ENCODE assay signal across 2 cellular contexts in genomic region chr7:91837397-91838070, GRCh38.
TF ChIP-seq lines count a peak whose summit lies in the region.

No MANE protein-coding gene starts in this region.

TF ChIP-seq in HEK293, 187 proteins besides CTCF, POLR2A, EP300 and RAD21:
- TF ChIP-seq, protein P1, sequence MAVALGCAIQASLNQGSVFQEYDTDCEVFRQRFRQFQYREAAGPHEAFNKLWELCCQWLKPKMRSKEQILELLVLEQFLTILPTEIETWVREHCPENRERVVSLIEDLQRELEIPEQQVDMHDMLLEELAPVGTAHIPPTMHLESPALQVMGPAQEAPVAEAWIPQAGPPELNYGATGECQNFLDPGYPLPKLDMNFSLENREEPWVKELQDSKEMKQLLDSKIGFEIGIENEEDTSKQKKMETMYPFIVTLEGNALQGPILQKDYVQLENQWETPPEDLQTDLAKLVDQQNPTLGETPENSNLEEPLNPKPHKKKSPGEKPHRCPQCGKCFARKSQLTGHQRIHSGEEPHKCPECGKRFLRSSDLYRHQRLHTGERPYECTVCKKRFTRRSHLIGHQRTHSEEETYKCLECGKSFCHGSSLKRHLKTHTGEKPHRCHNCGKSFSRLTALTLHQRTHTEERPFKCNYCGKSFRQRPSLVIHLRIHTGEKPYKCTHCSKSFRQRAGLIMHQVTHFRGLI (tag by site-specific recombination; IDR thresholded peaks at IDR 0.05) = peak; percentile 57; the same call in 1 of the 2 replicates
- no peak for TF ChIP-seq ZNF626 (tag by site-specific recombination; IDR thresholded peaks at IDR 0.05)

TF ChIP-seq in H1, 55 proteins besides CTCF, POLR2A, EP300 and RAD21:
- no peak for TF ChIP-seq SP2 (IDR thresholded peaks at IDR 0.05; ENCODE audit: low read length)
- TF ChIP-seq, protein P2, sequence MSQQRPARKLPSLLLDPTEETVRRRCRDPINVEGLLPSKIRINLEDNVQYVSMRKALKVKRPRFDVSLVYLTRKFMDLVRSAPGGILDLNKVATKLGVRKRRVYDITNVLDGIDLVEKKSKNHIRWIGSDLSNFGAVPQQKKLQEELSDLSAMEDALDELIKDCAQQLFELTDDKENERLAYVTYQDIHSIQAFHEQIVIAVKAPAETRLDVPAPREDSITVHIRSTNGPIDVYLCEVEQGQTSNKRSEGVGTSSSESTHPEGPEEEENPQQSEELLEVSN (IDR thresholded peaks at IDR 0.05) = no peak
- TF ChIP-seq, protein P3, sequence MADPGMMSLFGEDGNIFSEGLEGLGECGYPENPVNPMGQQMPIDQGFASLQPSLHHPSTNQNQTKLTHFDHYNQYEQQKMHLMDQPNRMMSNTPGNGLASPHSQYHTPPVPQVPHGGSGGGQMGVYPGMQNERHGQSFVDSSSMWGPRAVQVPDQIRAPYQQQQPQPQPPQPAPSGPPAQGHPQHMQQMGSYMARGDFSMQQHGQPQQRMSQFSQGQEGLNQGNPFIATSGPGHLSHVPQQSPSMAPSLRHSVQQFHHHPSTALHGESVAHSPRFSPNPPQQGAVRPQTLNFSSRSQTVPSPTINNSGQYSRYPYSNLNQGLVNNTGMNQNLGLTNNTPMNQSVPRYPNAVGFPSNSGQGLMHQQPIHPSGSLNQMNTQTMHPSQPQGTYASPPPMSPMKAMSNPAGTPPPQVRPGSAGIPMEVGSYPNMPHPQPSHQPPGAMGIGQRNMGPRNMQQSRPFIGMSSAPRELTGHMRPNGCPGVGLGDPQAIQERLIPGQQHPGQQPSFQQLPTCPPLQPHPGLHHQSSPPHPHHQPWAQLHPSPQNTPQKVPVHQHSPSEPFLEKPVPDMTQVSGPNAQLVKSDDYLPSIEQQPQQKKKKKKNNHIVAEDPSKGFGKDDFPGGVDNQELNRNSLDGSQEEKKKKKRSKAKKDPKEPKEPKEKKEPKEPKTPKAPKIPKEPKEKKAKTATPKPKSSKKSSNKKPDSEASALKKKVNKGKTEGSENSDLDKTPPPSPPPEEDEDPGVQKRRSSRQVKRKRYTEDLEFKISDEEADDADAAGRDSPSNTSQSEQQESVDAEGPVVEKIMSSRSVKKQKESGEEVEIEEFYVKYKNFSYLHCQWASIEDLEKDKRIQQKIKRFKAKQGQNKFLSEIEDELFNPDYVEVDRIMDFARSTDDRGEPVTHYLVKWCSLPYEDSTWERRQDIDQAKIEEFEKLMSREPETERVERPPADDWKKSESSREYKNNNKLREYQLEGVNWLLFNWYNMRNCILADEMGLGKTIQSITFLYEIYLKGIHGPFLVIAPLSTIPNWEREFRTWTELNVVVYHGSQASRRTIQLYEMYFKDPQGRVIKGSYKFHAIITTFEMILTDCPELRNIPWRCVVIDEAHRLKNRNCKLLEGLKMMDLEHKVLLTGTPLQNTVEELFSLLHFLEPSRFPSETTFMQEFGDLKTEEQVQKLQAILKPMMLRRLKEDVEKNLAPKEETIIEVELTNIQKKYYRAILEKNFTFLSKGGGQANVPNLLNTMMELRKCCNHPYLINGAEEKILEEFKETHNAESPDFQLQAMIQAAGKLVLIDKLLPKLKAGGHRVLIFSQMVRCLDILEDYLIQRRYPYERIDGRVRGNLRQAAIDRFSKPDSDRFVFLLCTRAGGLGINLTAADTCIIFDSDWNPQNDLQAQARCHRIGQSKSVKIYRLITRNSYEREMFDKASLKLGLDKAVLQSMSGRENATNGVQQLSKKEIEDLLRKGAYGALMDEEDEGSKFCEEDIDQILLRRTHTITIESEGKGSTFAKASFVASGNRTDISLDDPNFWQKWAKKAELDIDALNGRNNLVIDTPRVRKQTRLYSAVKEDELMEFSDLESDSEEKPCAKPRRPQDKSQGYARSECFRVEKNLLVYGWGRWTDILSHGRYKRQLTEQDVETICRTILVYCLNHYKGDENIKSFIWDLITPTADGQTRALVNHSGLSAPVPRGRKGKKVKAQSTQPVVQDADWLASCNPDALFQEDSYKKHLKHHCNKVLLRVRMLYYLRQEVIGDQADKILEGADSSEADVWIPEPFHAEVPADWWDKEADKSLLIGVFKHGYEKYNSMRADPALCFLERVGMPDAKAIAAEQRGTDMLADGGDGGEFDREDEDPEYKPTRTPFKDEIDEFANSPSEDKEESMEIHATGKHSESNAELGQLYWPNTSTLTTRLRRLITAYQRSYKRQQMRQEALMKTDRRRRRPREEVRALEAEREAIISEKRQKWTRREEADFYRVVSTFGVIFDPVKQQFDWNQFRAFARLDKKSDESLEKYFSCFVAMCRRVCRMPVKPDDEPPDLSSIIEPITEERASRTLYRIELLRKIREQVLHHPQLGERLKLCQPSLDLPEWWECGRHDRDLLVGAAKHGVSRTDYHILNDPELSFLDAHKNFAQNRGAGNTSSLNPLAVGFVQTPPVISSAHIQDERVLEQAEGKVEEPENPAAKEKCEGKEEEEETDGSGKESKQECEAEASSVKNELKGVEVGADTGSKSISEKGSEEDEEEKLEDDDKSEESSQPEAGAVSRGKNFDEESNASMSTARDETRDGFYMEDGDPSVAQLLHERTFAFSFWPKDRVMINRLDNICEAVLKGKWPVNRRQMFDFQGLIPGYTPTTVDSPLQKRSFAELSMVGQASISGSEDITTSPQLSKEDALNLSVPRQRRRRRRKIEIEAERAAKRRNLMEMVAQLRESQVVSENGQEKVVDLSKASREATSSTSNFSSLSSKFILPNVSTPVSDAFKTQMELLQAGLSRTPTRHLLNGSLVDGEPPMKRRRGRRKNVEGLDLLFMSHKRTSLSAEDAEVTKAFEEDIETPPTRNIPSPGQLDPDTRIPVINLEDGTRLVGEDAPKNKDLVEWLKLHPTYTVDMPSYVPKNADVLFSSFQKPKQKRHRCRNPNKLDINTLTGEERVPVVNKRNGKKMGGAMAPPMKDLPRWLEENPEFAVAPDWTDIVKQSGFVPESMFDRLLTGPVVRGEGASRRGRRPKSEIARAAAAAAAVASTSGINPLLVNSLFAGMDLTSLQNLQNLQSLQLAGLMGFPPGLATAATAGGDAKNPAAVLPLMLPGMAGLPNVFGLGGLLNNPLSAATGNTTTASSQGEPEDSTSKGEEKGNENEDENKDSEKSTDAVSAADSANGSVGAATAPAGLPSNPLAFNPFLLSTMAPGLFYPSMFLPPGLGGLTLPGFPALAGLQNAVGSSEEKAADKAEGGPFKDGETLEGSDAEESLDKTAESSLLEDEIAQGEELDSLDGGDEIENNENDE (IDR thresholded peaks at IDR 0.05; ENCODE audit: insufficient replicate concordance, low read length) = no peak
- no peak for TF ChIP-seq ASH2L (IDR thresholded peaks at IDR 0.05; ENCODE audit: low read length)
- TF ChIP-seq RNF2 (IDR thresholded peaks at IDR 0.05; ENCODE audit: borderline replicate concordance, low read depth, low read length, missing control alignments, poor library complexity, severe bottlenecking) = no peak
- no peak for TF ChIP-seq RFX5 (IDR thresholded peaks at IDR 0.05; ENCODE audit: borderline replicate concordance, low read depth, low read length)
